25 cellular contexts compared by ENCODE assay signal in the genomic region with DNA sequence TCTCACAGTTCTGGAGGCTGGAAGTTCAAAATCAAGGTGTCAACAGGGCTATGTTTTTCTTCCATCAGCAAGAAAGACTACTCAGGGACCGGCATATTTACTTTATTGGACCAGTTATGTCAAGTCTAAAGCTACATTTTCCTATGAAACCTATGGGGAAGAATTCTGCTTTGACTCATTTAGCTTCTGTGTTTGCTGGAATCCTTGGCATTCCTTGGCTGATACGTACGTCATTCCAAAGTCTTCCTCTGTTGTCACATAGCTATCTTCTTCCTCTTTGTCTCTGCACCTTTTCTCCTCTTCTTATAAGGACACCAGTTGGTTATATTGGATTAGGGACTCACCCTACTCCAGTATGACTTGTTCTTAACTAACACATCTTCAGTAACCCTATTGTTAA.
"Had no signal": no experiment of that assay in that cellular context is flagged by ENCODE, and none has a peak within 500 bp of the region (broad histone marks: within the 10 kb centered on the region; RNA-seq: fewer than 3 reads in every experiment).

No MANE protein-coding gene starts in this region.

- H3K27ac ChIP-seq: ascending aorta, breast epithelium, colonic mucosa, dorsolateral prefrontal cortex, esophagus muscularis mucosa, gastrocnemius medialis, right lobe of liver, thoracic aorta, upper lobe of right lung had no signal

- DNase-seq: activated CD4-positive, alpha-beta T cell treated with anti-CD3 and anti-CD28 coated beads, Interleukin-2, amount 10 ng/mL, durations not matched to agents 7 days and 5 days; activated CD4-positive, CD25-positive, alpha-beta regulatory T cell; activated CD8-positive, alpha-beta memory T cell treated with anti-CD3 and anti-CD28 coated beads, Interleukin-2, amount 10 ng/mL, durations not matched to agents 7 days and 5 days; activated CD8-positive, alpha-beta T cell treated with anti-CD3 and anti-CD28 coated beads for 36 hours; activated gamma-delta T cell treated with Interleukin-2 at 50 U/mL for 16 hours; colonic mucosa; dorsolateral prefrontal cortex; effector memory CD8-positive, alpha-beta T cell; gastrocnemius medialis; hippocampal formation; left ventricle myocardium superior; naive B cell; nucleus accumbens; right lobe of liver; stimulated activated CD4-positive, alpha-beta T cell treated with anti-CD3 and anti-CD28 coated beads, Interleukin-15, amount 100 ng/mL, for 24 hours; stimulated activated naive CD4-positive, alpha-beta T cell; T1000; upper lobe of right lung had no signal

- H3K27me3 ChIP-seq: ascending aorta, breast epithelium, colonic mucosa, dorsolateral prefrontal cortex, esophagus muscularis mucosa, gastrocnemius medialis, right lobe of liver had no signal

- ATAC-seq: activated CD8-positive, alpha-beta memory T cell treated with anti-CD3 and anti-CD28 coated beads, Interleukin-2, amount 10 ng/mL, durations not matched to agents 7 days and 5 days; activated CD8-positive, alpha-beta T cell treated with anti-CD3 and anti-CD28 coated beads for 36 hours; activated naive CD4-positive, alpha-beta T cell treated with anti-CD3 and anti-CD28 coated beads, Interleukin-2, amount 50 U/mL, for 72 hours; effector memory CD8-positive, alpha-beta T cell; gastrocnemius medialis; left ventricle myocardium superior; upper lobe of right lung had no signal

- FAIRE-seq: endothelial cell of umbilical vein had no signal

- H3K4me1 ChIP-seq: ascending aorta, breast epithelium, colonic mucosa, esophagus muscularis mucosa, gastrocnemius medialis, right lobe of liver, upper lobe of right lung had no signal

- H3K4me3 ChIP-seq: ascending aorta, breast epithelium, colonic mucosa, dorsolateral prefrontal cortex, esophagus muscularis mucosa, gastrocnemius medialis, right lobe of liver, skin epidermis, thoracic aorta, upper lobe of right lung had no signal

- H3K9me3 ChIP-seq: breast epithelium, colonic mucosa, esophagus muscularis mucosa, gastrocnemius medialis, right lobe of liver, thoracic aorta, upper lobe of right lung had no signal

- H3K36me3 ChIP-seq: ascending aorta, breast epithelium, colonic mucosa, esophagus muscularis mucosa, gastrocnemius medialis, right lobe of liver, thoracic aorta, upper lobe of right lung had no signal
